In genomic region chr9:129469188-129469987, GRCh38 we compare ENCODE assay signal across 24 cellular contexts.
DNase-seq lines count a peak whose midpoint lies in the region; ATAC-seq, FAIRE-seq and TF ChIP-seq lines count a peak whose summit lies in the region.
"Had no signal": no experiment of that assay in that cellular context is flagged by ENCODE, and none has a peak within 500 bp of the region (broad histone marks: within the 10 kb centered on the region; RNA-seq: fewer than 3 reads in every experiment).

No MANE protein-coding gene starts in this region.

- WGBS in HepG2 (ENCODE audit: low lambda C conversion rate), result 47% methylated on average over 3 of the region's 20 CpGs
- WGBS in right lobe of liver (ENCODE audit: insufficient coverage, low coverage, low lambda C conversion rate, missing lambda C conversion rate), result 0% methylated on average over 1 of the region's 20 CpGs
- WGBS in mesendoderm (ENCODE audit: extremely low coverage, insufficient coverage, low lambda C conversion rate), result no CpG with 5 or more reads among the region's 20 CpGs

- H3K27ac Mint-ChIP-seq in activated T-helper 17 cell treated with anti-CD3 and anti-CD28 coated beads, Interleukin-2, amount 50 U/mL, for 72 hours, result peak overlapping the region; percentile 37
- H3K27ac Mint-ChIP-seq: activated naive CD4-positive, alpha-beta T cell treated with anti-CD3 and anti-CD28 coated beads, Interleukin-2, amount 10 ng/mL, durations not matched to agents 7 days and 5 days; CD4-positive, alpha-beta T cell; natural killer cell treated with Interleukin-12 subunit alpha and Interleukin-12 subunit beta and Interleukin-15 and Interleukin-18, amount 100 ng/mL, for 72 hours; T-cell had no signal

- no peak overlapping the region for H3K18ac ChIP-seq in mesendoderm (ENCODE audit: low read length)

- H2BK120ac ChIP-seq in mesendoderm (ENCODE audit: low read depth, low read length), result no peak overlapping the region

- no peak overlapping the region for H3K4me3 Mint-ChIP-seq in activated T-helper 17 cell treated with anti-CD3 and anti-CD28 coated beads, Interleukin-2, amount 50 U/mL, for 72 hours
- H3K4me3 Mint-ChIP-seq: activated naive CD4-positive, alpha-beta T cell treated with anti-CD3 and anti-CD28 coated beads, Interleukin-2, amount 10 ng/mL, durations not matched to agents 7 days and 5 days; CD4-positive, alpha-beta T cell; natural killer cell treated with Interleukin-12 subunit alpha and Interleukin-12 subunit beta and Interleukin-15 and Interleukin-18, amount 100 ng/mL, for 72 hours had no signal

- no peak for TF ChIP-seq RAD21 in HepG2 (CRISPR knock-in tag; IDR thresholded peaks at IDR 0.05)

- H4K5ac ChIP-seq in mesendoderm (ENCODE audit: low read length), result no peak overlapping the region

- H3K4me1 ChIP-seq in HepG2 (ENCODE audit: insufficient read depth, low read length) (peaks cover 64% of the 10 kb centered on the region), right lobe of liver (peaks cover 0 to 4% (median 0%) of the 10 kb centered on the region in 4 donors), mesendoderm (ENCODE audit: control insufficient read depth, low read depth, low read length) (no peaks in the 10 kb centered on the region)

- intact Hi-C loops in HepG2 (cut with micrococcal nuclease; ENCODE audit: unreplicated experiment), result no loop called here
- intact Hi-C loops in right lobe of liver (cut with DNase I), result no loop called here

- POLR2A ChIA-PET in HepG2 (lab: Yijun Ruan, JAX), result interaction anchor here (1.5 kb wide), 1 partner anchor 9 kb away, joined by 6 read pairs; no protein-coding TSS in a partner anchor

- TF ChIP-seq CTCF in HepG2 (CRISPR knock-in tag; IDR thresholded peaks at IDR 0.05), result no peak; the same call in 1 of the 2 replicates
- TF ChIP-seq CTCF in right lobe of liver (IDR thresholded peaks at IDR 0.05), result no peak

- H3K36me3 ChIP-seq in HepG2 (replicated peaks in 1 of 2; ENCODE audit: control insufficient read depth in 1 of 2, insufficient read depth in 2 of 2, low read length in 2 of 2), result no peaks in the 10 kb centered on the region
- H3K36me3 ChIP-seq in right lobe of liver, result no peaks in the 10 kb centered on the region
- no peaks in the 10 kb centered on the region for H3K36me3 ChIP-seq in mesendoderm (ENCODE audit: control insufficient read depth, insufficient read depth, low read length)
- H3K36me3 ChIP-seq: spleen, vagina had no signal

- no peaks in the 10 kb centered on the region for H4K20me1 ChIP-seq in HepG2 (ENCODE audit: insufficient read depth, low read length)

- no peak overlapping the region for H3K4me3 ChIP-seq in HepG2 (replicated peaks in 1 of 3; ENCODE audit: insufficient read depth in 1 of 3, low read depth in 2 of 3, low read length in 3 of 3)
- H3K4me3 ChIP-seq in right lobe of liver, result no peak overlapping the region
- H3K4me3 ChIP-seq in mesendoderm (ENCODE audit: low read length), result no peak overlapping the region
- H3K4me3 ChIP-seq: coronary artery, spleen, vagina had no signal

- no peak overlapping the region for H2BK15ac ChIP-seq in mesendoderm (replicated peaks; ENCODE audit: low read depth)

- H3K36me3 Mint-ChIP-seq in activated T-helper 17 cell treated with anti-CD3 and anti-CD28 coated beads, Interleukin-2, amount 50 U/mL, for 72 hours (ENCODE audit: low read depth), result no peaks in the 10 kb centered on the region
- H3K36me3 Mint-ChIP-seq: natural killer cell treated with Interleukin-12 subunit alpha and Interleukin-12 subunit beta and Interleukin-15 and Interleukin-18, amount 100 ng/mL, for 72 hours; T-cell had no signal

- TF ChIP-seq EP300 in HepG2 (IDR thresholded peaks at IDR 0.05; ENCODE audit: low read depth in 2 of 2, low read length in 2 of 2) (no peak), HepG2 (CRISPR knock-in tag; IDR thresholded peaks at IDR 0.05; ENCODE audit: borderline replicate concordance) (no peak)

- no TSS peak for BruUV-seq in HepG2 (replicated peaks; lab: Mats Ljungman, UMichigan)

- H2AK5ac ChIP-seq in mesendoderm (ENCODE audit: low read length), result no peak overlapping the region

- ATAC-seq in HepG2, result peak; percentile 7; the same call in 1 of the 3 replicates
- no peak for ATAC-seq in right lobe of liver
- no peak for ATAC-seq in activated T-helper 17 cell treated with anti-CD3 and anti-CD28 coated beads, Interleukin-2, amount 50 U/mL, for 72 hours (replicated peaks)
- no peak for ATAC-seq in HG03521 (IDR thresholded peaks at IDR 0.05; ENCODE audit: unreplicated experiment)
- ATAC-seq: natural killer cell treated with Interleukin-12 subunit alpha and Interleukin-12 subunit beta and Interleukin-15 and Interleukin-18, amount 100 ng/mL, for 72 hours; T-cell had no signal

- no peak overlapping the region for H2AFZ ChIP-seq in HepG2 (ENCODE audit: low read length)

- H3K9me3 Mint-ChIP-seq in activated T-helper 17 cell treated with anti-CD3 and anti-CD28 coated beads, Interleukin-2, amount 50 U/mL, for 72 hours, result no peaks in the 10 kb centered on the region
- H3K9me3 Mint-ChIP-seq: CD4-positive, alpha-beta T cell; natural killer cell treated with Interleukin-12 subunit alpha and Interleukin-12 subunit beta and Interleukin-15 and Interleukin-18, amount 100 ng/mL, for 72 hours; T-cell had no signal

- peak overlapping the region; percentile 42 for H3K56ac ChIP-seq in mesendoderm (ENCODE audit: low read length)

- no peaks in the 10 kb centered on the region for H3K79me2 ChIP-seq in HepG2 (ENCODE audit: insufficient read depth, low read length)
- no peaks in the 10 kb centered on the region for H3K79me2 ChIP-seq in mesendoderm (ENCODE audit: control insufficient read depth, insufficient read depth, low read length)

- no peak overlapping the region for H4K8ac ChIP-seq in mesendoderm (ENCODE audit: low read depth, low read length)

- H3K27ac ChIP-seq in HepG2 (ENCODE audit: extremely low read length, insufficient read depth, low read length) (no peak overlapping the region), right lobe of liver (no peak overlapping the region), mesendoderm (ENCODE audit: low read depth, low read length) (no peak overlapping the region)
- H3K27ac ChIP-seq: coronary artery, epithelial cell of prostate, spleen had no signal

- no peak overlapping the region for H3K9ac ChIP-seq in HepG2 (ENCODE audit: insufficient read depth, low read depth, low read length)
- H3K9ac ChIP-seq in mesendoderm (ENCODE audit: low read length), result no peak overlapping the region

- no peak overlapping the region for H2BK5ac ChIP-seq in mesendoderm (ENCODE audit: low read length)

- H3K4me2 ChIP-seq in HepG2 (ENCODE audit: low read depth, low read length) (peak overlapping the region; percentile 5; the same call in 1 of the 2 replicates), mesendoderm (ENCODE audit: low read length) (no peak overlapping the region)

- no peaks in the 10 kb centered on the region for H3K9me3 ChIP-seq in HepG2 (ENCODE audit: low read length)
- no peaks in the 10 kb centered on the region for H3K9me3 ChIP-seq in right lobe of liver
- H3K9me3 ChIP-seq: vagina had no signal

- CTCF ChIA-PET in HepG2 (lab: Yijun Ruan, JAX; ENCODE audit: low intra/inter-chr PET ratio, low total read pairs), result no interaction called here

- TF ChIP-seq POLR2A in HepG2 (IDR thresholded peaks at IDR 0.05; ENCODE audit: insufficient read depth in 1 of 2, low read depth in 2 of 2, low read length in 2 of 2) (no peak), right lobe of liver (IDR thresholded peaks at IDR 0.05) (no peak)

- no peak for DNase-seq in HepG2 (ENCODE audit: low spot score)
- no peak for DNase-seq in right lobe of liver
- peak; percentile 92 for DNase-seq in mesendoderm
- no peak for DNase-seq in activated T-cell treated with anti-CD3 and anti-CD28 coated beads, Interleukin-2, amount 50 U/mL, for 1 hour
- no peak for DNase-seq in GM19238 (ENCODE audit: insufficient read length, low spot score)
- DNase-seq in NOMO-1 treated with DMSO at 0.1 percent for 48 hours (lab: John Stamatoyannopoulos, UW; ENCODE audit: unreplicated experiment), result no peak
- DNase-seq: activated naive CD4-positive, alpha-beta T cell treated with anti-CD3 and anti-CD28 coated beads, Interleukin-2, amount 10 ng/mL, durations not matched to agents 7 days and 5 days; CD4-positive, alpha-beta T cell; Karpas-422; kidney glomerular epithelial cell; NCI-H1092; NCI-H2029 treated with DMSO at 0.1 percent for 48 hours; NCI-H526; SHP77; spleen; stimulated activated CD4-positive, alpha-beta T cell treated with anti-CD3 and anti-CD28 coated beads, Interleukin-4, amount 100 ng/mL, for 4 hours; T-cell had no signal

- H3K27me3 ChIP-seq in HepG2 (ENCODE audit: control insufficient read depth in 1 of 2, insufficient read depth in 2 of 2, low read length in 2 of 2), result peaks cover 6 to 24% of the 10 kb centered on the region in 2 experiments; a peak in 3 of 5 replicates
- H3K27me3 ChIP-seq in right lobe of liver, result no peaks in the 10 kb centered on the region
- no peaks in the 10 kb centered on the region for H3K27me3 ChIP-seq in mesendoderm (ENCODE audit: insufficient read depth, low read length, poor library complexity)
- H3K27me3 ChIP-seq: vagina had no signal

- no peaks in the 10 kb centered on the region for H3K27me3 Mint-ChIP-seq in activated T-helper 17 cell treated with anti-CD3 and anti-CD28 coated beads, Interleukin-2, amount 50 U/mL, for 72 hours
- H3K27me3 Mint-ChIP-seq: CD4-positive, alpha-beta T cell had no signal

- no peak for FAIRE-seq in HepG2 (lab: Jason Lieb, UNC)
- FAIRE-seq: frontal cortex had no signal

- H3K4me1 Mint-ChIP-seq in activated T-helper 17 cell treated with anti-CD3 and anti-CD28 coated beads, Interleukin-2, amount 50 U/mL, for 72 hours, result peaks cover 22% of the 10 kb centered on the region
- H3K4me1 Mint-ChIP-seq: activated naive CD4-positive, alpha-beta T cell treated with anti-CD3 and anti-CD28 coated beads, Interleukin-2, amount 10 ng/mL, durations not matched to agents 7 days and 5 days had no signal

- no peak overlapping the region for H3K4ac ChIP-seq in mesendoderm (ENCODE audit: low read depth, low read length)

- H3K79me1 ChIP-seq in mesendoderm (ENCODE audit: low read length), result no peaks in the 10 kb centered on the region

- H3K23ac ChIP-seq in mesendoderm (ENCODE audit: low read length), result peak overlapping the region; percentile 48

- in situ Hi-C loops in HepG2 (cut with HindIII; ENCODE audit: extremely low pct_ligation_motif_present, low pct_unique_long_range_greater_than_20kb), result no loop called here

TF ChIP-seq in HepG2, 621 proteins besides CTCF, POLR2A, EP300 and RAD21 (continues in another document):
- TF ChIP-seq CREB1 (IDR thresholded peaks at IDR 0.05), result peak; percentile 39; the same call in 1 of the 2 replicates
- no peak for TF ChIP-seq CREB1 (CRISPR knock-in tag; IDR thresholded peaks at IDR 0.05)
